Comparison of ENCODE assay signal across 1 cellular context in genomic region chr1:18921506-18922251, GRCh38.
TF ChIP-seq lines count a peak whose summit lies in the region.

No MANE protein-coding gene starts in this region.

TF ChIP-seq in endothelial cell of umbilical vein, 7 proteins besides CTCF, POLR2A, EP300 and RAD21:
- no peak for TF ChIP-seq GATA2 (IDR thresholded peaks at IDR 0.05; ENCODE audit: insufficient read depth, insufficient read length, low read depth, low read length)
- no peak for TF ChIP-seq JUN (IDR thresholded peaks at IDR 0.05; ENCODE audit: borderline replicate concordance, insufficient read depth, insufficient read length, low read depth)
- TF ChIP-seq FOS (IDR thresholded peaks at IDR 0.05; ENCODE audit: borderline replicate concordance, insufficient read depth, low read length) = no peak
- TF ChIP-seq EZH2 (IDR thresholded peaks at IDR 0.05; ENCODE audit: borderline replicate concordance, low read depth, low read length, severe bottlenecking) = no peak
- TF ChIP-seq MAX (IDR thresholded peaks at IDR 0.05; ENCODE audit: insufficient read depth, insufficient read length) = no peak
- no peak for TF ChIP-seq POLR2AphosphoS5 (IDR thresholded peaks at IDR 0.05; ENCODE audit: insufficient read depth, low read depth, low read length)
- TF ChIP-seq MYC (IDR thresholded peaks at IDR 0.05; ENCODE audit: low read depth, low read length) = no peak
